Comparison of ENCODE assay signal across 7 cellular contexts in the genomic region with DNA sequence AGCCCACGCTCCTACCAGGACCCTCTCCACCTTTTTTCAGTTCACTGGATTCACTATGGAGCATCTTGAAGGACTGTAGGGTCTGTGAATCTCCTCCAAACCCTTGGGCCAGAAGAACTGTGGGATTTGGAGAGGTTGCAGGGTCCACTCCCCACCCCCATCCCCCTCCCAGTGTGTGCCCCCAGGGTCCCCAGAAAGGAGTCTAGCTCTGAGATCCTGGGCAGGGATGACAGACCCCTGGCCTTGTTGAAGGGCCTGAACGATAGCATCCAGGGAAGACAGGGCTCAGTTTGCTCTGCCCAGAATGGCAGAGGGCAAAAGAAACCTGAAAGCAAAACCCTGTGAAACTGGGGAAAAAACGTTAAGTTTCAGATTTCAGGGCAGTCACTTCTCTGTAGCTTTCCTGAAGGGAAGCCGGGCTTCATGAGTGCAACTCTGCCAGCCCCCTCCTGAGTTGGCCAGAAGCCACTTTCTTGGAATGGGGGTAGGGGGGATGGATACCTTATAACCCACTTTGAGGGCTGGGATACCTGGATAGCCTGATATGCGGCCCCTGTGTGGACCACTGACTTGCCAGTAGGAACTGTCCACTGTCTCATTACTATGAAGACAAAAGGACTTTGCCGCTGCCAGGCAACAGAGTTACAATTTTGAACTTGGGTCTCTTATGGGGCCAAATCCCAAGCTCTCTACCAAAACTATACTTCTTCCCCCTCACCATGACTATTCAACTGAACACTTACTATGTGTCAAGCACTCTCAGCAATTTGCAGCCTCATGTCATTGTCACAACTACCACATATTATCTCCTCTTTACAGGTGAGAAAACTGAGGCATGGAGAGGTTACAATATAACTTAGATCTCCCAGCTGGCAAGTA. TPM values are rescaled to one million over a fixed set of nuclear protein-coding genes. Genes with fewer than 3 reads are reported as not detected.
DNase-seq lines count a peak whose midpoint lies in the region; ATAC-seq, FAIRE-seq and TF ChIP-seq lines count a peak whose summit lies in the region.

No MANE protein-coding gene starts in this region.

- H2AFZ ChIP-seq in smooth muscle cell (ENCODE audit: low read depth) = no peak overlapping the region

- H3K27me3 ChIP-seq in gastroesophageal sphincter (no peaks in the 10 kb centered on the region), smooth muscle cell (ENCODE audit: low read depth) (no peaks in the 10 kb centered on the region)

- no peaks in the 10 kb centered on the region for H3K9me3 Mint-ChIP-seq in HFFc6
- H3K9me3 Mint-ChIP-seq in WTC11 = no peaks in the 10 kb centered on the region

- DNase-seq in HFFc6 = no peak
- DNase-seq in WTC11 (ENCODE audit: low spot score) = no peak
- no peak for DNase-seq in smooth muscle cell (lab: John Stamatoyannopoulos, UW; ENCODE audit: unreplicated experiment)
- no peak for DNase-seq in AG08396 (ENCODE audit: low spot score)
- DNase-seq in NAMALWA (ENCODE audit: low spot score) = no peak
- no peak for DNase-seq in H54 (ENCODE audit: insufficient read length, low spot score)

- H3K4me3 Mint-ChIP-seq in HFFc6 = peak overlapping the region; percentile 87; the same call in 1 of the 2 replicates
- peak overlapping the region; percentile 76 for H3K4me3 Mint-ChIP-seq in WTC11

- no peaks in the 10 kb centered on the region for H3K36me3 Mint-ChIP-seq in HFFc6 (ENCODE audit: low read depth)
- no peaks in the 10 kb centered on the region for H3K36me3 Mint-ChIP-seq in WTC11

- POLR2A ChIA-PET in WTC11 (lab: Charles Lee) = no interaction called here

- WGBS in gastroesophageal sphincter (ENCODE audit: low coverage in 1 of 2), 2 donors = 59 to 80% methylated on average over 2 to 6 of the region's 6 CpGs
- WGBS in smooth muscle cell (ENCODE audit: low lambda C conversion rate) = 72% methylated on average over 6 of the region's 6 CpGs

- H3K9me3 ChIP-seq in gastroesophageal sphincter = no peaks in the 10 kb centered on the region
- no peaks in the 10 kb centered on the region for H3K9me3 ChIP-seq in smooth muscle cell (replicated peaks; ENCODE audit: low read depth)

- peaks cover 3% of the 10 kb centered on the region; the same call in 1 of the 2 replicates for H3K27me3 Mint-ChIP-seq in HFFc6 (ENCODE audit: insufficient read depth)
- H3K27me3 Mint-ChIP-seq in WTC11 (ENCODE audit: low read depth) = peaks cover 51% of the 10 kb centered on the region

- H3K27ac Mint-ChIP-seq in HFFc6 = no peak overlapping the region
- H3K27ac Mint-ChIP-seq in WTC11 = no peak overlapping the region

- peaks cover 3% of the 10 kb centered on the region for H3F3A ChIP-seq in smooth muscle cell (ENCODE audit: low read depth)

- H3K4me1 Mint-ChIP-seq in HFFc6 (ENCODE audit: low read depth) (peaks cover 30% of the 10 kb centered on the region), WTC11 (peaks cover 31% of the 10 kb centered on the region)

- ATAC-seq in WTC11 (no peak), gastroesophageal sphincter (no peak)

- peaks cover 9% of the 10 kb centered on the region for H4K20me1 ChIP-seq in smooth muscle cell (ENCODE audit: low read depth)

- FAIRE-seq in H54 (lab: Jason Lieb, UNC) = no peak

- H3K4me3 ChIP-seq in gastroesophageal sphincter (no peak overlapping the region), smooth muscle cell (peak overlapping the region; percentile 67)

- H3K27ac ChIP-seq in gastroesophageal sphincter = peak overlapping the region in 3 of 4 donors; percentile 79 to 90 (median 86)
- no peak overlapping the region for H3K27ac ChIP-seq in smooth muscle cell (ENCODE audit: low read depth)

- H3K36me3 ChIP-seq in gastroesophageal sphincter = peaks cover 0 to 4% of the 10 kb centered on the region in 2 donors
- H3K36me3 ChIP-seq in smooth muscle cell (ENCODE audit: low read depth) = no peaks in the 10 kb centered on the region

- H3K9ac ChIP-seq in smooth muscle cell (ENCODE audit: low read depth) = no peak overlapping the region

- TF ChIP-seq CTCF in HFFc6 (IDR thresholded peaks at IDR 0.05) (no peak), WTC11 (IDR thresholded peaks at IDR 0.05) (no peak), gastroesophageal sphincter (IDR thresholded peaks at IDR 0.05) (no peak), smooth muscle cell (IDR thresholded peaks at IDR 0.05; ENCODE audit: borderline replicate concordance, insufficient read depth, poor library complexity, severe bottlenecking) (no peak)

- no peak for TF ChIP-seq EP300 in gastroesophageal sphincter (IDR thresholded peaks at IDR 0.05)

- peaks cover 0 to 77% (median 35%) of the 10 kb centered on the region in 3 donors for H3K4me1 ChIP-seq in gastroesophageal sphincter
- H3K4me1 ChIP-seq in smooth muscle cell (ENCODE audit: low read depth) = peaks cover 9% of the 10 kb centered on the region

- TF ChIP-seq POLR2A in gastroesophageal sphincter (IDR thresholded peaks at IDR 0.05) (no peak), H54 (IDR thresholded peaks at IDR 0.05; ENCODE audit: low read depth, low read length) (no peak)

- H3K4me2 ChIP-seq in smooth muscle cell = peak overlapping the region; percentile 93

- CTCF ChIA-PET in WTC11 (lab: Charles Lee) = interaction anchor here (0.6 to 10.1 kb wide), 8 partner anchors 22 to 378 kb away, joined by 3 to 202 read pairs (median 18); a partner anchor contains a TSS

- H3K79me2 ChIP-seq in smooth muscle cell (ENCODE audit: low read depth) = peaks cover 14% of the 10 kb centered on the region

TF ChIP-seq in WTC11, 78 proteins besides CTCF, POLR2A, EP300 and RAD21:
- TF ChIP-seq, protein P1, sequence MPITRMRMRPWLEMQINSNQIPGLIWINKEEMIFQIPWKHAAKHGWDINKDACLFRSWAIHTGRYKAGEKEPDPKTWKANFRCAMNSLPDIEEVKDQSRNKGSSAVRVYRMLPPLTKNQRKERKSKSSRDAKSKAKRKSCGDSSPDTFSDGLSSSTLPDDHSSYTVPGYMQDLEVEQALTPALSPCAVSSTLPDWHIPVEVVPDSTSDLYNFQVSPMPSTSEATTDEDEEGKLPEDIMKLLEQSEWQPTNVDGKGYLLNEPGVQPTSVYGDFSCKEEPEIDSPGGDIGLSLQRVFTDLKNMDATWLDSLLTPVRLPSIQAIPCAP (CRISPR knock-in tag; IDR thresholded peaks at IDR 0.05) = no peak

RNA-seq across cellular contexts. Expression of a gene that starts 1.6 kb away (rescaled TPM):
- 1 to 10 TPM in 2 of 6 experiments, under 1 TPM in 4; 0.84 to 1.4 (median 0.95) TPM for total RNA-seq in HFFc6 (2021; fragmentation: NEBNext Ultra II Directional; extraction: Animal tissue kit (Norgen Biotek cat#: 25700))
- total RNA-seq in WTC11 (2021) (1.8 to 2.4 TPM (median 1.9 TPM) in 3 replicates), gastroesophageal sphincter (1 to 10 TPM in 3 of 4 donors, under 1 TPM in 1; 0.99 to 9.3 (median 3.6) TPM), smooth muscle cell (1.8 and 3.0 TPM in 2 replicates)
- polyA plus RNA-seq in smooth muscle cell = 12.4 and 15.9 TPM in 2 replicates

RNA-seq across cellular contexts. Expression of a gene that starts 3.7 kb away (rescaled TPM):
- 10 to 100 TPM; 60.5 to 65.5 (median 62.8) TPM for total RNA-seq in HFFc6 (2021; fragmentation: NEBNext Ultra II Directional; extraction: Animal tissue kit (Norgen Biotek cat#: 25700))
- total RNA-seq in WTC11 (2021) (52.7 to 60.2 TPM (median 54.4 TPM) in 3 replicates), gastroesophageal sphincter (10 to 100 TPM; 18.7 to 30.2 (median 22.4) TPM), smooth muscle cell (17.1 and 20.2 TPM in 2 replicates)
- polyA plus RNA-seq in smooth muscle cell = 18.7 and 23.7 TPM in 2 replicates

RNA-seq across cellular contexts. Expression of a gene that starts 43.9 kb away (rescaled TPM):
- total RNA-seq in HFFc6 (2021; fragmentation: NEBNext Ultra II Directional; extraction: Animal tissue kit (Norgen Biotek cat#: 25700)) = 10 to 100 TPM; 17.9 to 20.7 (median 19.2) TPM
- total RNA-seq in WTC11 (2021) = 15.2 to 20.9 TPM (median 15.8 TPM) in 3 replicates
- 10 to 100 TPM in 3 of 4 donors, 1 to 10 TPM in 1; 6.4 to 11.7 (median 11.4) TPM for total RNA-seq in gastroesophageal sphincter
- total RNA-seq in smooth muscle cell = 6.5 and 15.3 TPM in 2 replicates
- 26.4 and 28.3 TPM in 2 replicates for polyA plus RNA-seq in smooth muscle cell

RNA-seq across cellular contexts. Expression of a gene that starts 45.7 kb away (rescaled TPM):
- total RNA-seq in HFFc6 (2021; fragmentation: NEBNext Ultra II Directional; extraction: Animal tissue kit (Norgen Biotek cat#: 25700)) = 10 to 100 TPM; 12.9 to 15.5 (median 14.2) TPM
- total RNA-seq in WTC11 (2021) = 11.5 to 14.0 TPM (median 12.1 TPM) in 3 replicates
- total RNA-seq in gastroesophageal sphincter = 10 to 100 TPM in 3 of 4 donors, 1 to 10 TPM in 1; 9.7 to 42.8 (median 25.3) TPM
- 6.6 and 8.7 TPM in 2 replicates for total RNA-seq in smooth muscle cell
- polyA plus RNA-seq in smooth muscle cell = 18.9 and 20.0 TPM in 2 replicates
